ENCODE assay signal across 1 cellular context in the genomic region with DNA sequence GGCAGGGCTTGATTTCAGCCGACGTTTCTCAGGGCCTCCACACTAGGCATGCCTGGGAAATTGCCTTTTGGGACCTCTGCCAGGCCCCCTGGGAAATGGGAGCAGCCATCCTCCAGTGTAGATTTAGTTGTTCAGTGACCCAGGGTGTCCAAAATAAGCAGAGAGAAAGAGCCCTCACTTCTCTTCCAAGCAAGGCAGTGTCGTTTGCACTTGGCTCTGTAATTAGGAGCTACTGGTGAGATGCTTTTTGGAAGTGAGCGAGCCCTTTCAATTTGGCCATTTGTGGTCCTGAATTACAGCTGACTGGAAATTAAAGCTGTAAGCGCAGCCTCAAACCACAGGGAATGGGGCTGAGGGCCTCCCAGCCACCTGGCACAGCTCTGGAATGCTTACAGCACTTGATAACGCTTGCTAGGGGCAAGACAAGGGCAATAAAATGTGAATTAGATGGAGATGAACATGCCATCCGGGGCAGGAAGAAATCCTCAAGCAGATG.
TF ChIP-seq lines count a peak whose summit lies in the region.

No MANE protein-coding gene starts in this region.

TF ChIP-seq in HEK293, 187 proteins besides CTCF, POLR2A, EP300 and RAD21 (continued from another document):
- TF ChIP-seq, protein P1, sequence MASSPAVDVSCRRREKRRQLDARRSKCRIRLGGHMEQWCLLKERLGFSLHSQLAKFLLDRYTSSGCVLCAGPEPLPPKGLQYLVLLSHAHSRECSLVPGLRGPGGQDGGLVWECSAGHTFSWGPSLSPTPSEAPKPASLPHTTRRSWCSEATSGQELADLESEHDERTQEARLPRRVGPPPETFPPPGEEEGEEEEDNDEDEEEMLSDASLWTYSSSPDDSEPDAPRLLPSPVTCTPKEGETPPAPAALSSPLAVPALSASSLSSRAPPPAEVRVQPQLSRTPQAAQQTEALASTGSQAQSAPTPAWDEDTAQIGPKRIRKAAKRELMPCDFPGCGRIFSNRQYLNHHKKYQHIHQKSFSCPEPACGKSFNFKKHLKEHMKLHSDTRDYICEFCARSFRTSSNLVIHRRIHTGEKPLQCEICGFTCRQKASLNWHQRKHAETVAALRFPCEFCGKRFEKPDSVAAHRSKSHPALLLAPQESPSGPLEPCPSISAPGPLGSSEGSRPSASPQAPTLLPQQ (tag by site-specific recombination; IDR thresholded peaks at IDR 0.05) = no peak
- TF ChIP-seq FEZF1 (tag by site-specific recombination; IDR thresholded peaks at IDR 0.05) (peak; percentile 81), ZNF341 (tag by site-specific recombination; IDR thresholded peaks at IDR 0.05; ENCODE audit: low read depth) (0 out of 2 replicates have a peak, but pooled peaks have one; percentile 14), OSR2 (tag by site-specific recombination; IDR thresholded peaks at IDR 0.05) (peak; percentile 74), GLIS1 (tag by site-specific recombination; IDR thresholded peaks at IDR 0.05) (peak; percentile 72), ZNF335 (tag by site-specific recombination; conservative IDR thresholded peaks at IDR 0.05) (peak; percentile 92), ZNF354C (tag by site-specific recombination; IDR thresholded peaks at IDR 0.05; ENCODE audit: borderline replicate concordance, low read depth) (no peak), ZNF600 (tag by site-specific recombination; IDR thresholded peaks at IDR 0.05) (peak; percentile 26; the same call in 1 of the 2 replicates), SP7 (tag by site-specific recombination; IDR thresholded peaks at IDR 0.05) (peak; percentile 82), ZNF843 (tag by site-specific recombination; IDR thresholded peaks at IDR 0.05) (peak; percentile 77; the same call in 1 of the 2 replicates), ZNF76 (tag by site-specific recombination; IDR thresholded peaks at IDR 0.05; ENCODE audit: borderline replicate concordance, low read depth) (peak; percentile 59; the same call in 1 of the 2 replicates), HOXC10 (CRISPR knock-in tag; IDR thresholded peaks at IDR 0.05) (no peak), ZBTB7A (tag by site-specific recombination; IDR thresholded peaks at IDR 0.05; ENCODE audit: low read depth) (no peak), ZNF19 (tag by site-specific recombination; IDR thresholded peaks at IDR 0.05; ENCODE audit: low read depth) (no peak), ZBTB8A (tag by site-specific recombination; IDR thresholded peaks at IDR 0.05) (peak; percentile 54)
- TF ChIP-seq, protein P2, sequence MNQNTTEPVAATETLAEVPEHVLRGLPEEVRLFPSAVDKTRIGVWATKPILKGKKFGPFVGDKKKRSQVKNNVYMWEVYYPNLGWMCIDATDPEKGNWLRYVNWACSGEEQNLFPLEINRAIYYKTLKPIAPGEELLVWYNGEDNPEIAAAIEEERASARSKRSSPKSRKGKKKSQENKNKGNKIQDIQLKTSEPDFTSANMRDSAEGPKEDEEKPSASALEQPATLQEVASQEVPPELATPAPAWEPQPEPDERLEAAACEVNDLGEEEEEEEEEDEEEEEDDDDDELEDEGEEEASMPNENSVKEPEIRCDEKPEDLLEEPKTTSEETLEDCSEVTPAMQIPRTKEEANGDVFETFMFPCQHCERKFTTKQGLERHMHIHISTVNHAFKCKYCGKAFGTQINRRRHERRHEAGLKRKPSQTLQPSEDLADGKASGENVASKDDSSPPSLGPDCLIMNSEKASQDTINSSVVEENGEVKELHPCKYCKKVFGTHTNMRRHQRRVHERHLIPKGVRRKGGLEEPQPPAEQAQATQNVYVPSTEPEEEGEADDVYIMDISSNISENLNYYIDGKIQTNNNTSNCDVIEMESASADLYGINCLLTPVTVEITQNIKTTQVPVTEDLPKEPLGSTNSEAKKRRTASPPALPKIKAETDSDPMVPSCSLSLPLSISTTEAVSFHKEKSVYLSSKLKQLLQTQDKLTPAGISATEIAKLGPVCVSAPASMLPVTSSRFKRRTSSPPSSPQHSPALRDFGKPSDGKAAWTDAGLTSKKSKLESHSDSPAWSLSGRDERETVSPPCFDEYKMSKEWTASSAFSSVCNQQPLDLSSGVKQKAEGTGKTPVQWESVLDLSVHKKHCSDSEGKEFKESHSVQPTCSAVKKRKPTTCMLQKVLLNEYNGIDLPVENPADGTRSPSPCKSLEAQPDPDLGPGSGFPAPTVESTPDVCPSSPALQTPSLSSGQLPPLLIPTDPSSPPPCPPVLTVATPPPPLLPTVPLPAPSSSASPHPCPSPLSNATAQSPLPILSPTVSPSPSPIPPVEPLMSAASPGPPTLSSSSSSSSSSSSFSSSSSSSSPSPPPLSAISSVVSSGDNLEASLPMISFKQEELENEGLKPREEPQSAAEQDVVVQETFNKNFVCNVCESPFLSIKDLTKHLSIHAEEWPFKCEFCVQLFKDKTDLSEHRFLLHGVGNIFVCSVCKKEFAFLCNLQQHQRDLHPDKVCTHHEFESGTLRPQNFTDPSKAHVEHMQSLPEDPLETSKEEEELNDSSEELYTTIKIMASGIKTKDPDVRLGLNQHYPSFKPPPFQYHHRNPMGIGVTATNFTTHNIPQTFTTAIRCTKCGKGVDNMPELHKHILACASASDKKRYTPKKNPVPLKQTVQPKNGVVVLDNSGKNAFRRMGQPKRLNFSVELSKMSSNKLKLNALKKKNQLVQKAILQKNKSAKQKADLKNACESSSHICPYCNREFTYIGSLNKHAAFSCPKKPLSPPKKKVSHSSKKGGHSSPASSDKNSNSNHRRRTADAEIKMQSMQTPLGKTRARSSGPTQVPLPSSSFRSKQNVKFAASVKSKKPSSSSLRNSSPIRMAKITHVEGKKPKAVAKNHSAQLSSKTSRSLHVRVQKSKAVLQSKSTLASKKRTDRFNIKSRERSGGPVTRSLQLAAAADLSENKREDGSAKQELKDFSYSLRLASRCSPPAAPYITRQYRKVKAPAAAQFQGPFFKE (tag by site-specific recombination; IDR thresholded peaks at IDR 0.05; ENCODE audit: borderline replicate concordance) = no peak
